19 cellular contexts compared by ENCODE assay signal in the genomic region with DNA sequence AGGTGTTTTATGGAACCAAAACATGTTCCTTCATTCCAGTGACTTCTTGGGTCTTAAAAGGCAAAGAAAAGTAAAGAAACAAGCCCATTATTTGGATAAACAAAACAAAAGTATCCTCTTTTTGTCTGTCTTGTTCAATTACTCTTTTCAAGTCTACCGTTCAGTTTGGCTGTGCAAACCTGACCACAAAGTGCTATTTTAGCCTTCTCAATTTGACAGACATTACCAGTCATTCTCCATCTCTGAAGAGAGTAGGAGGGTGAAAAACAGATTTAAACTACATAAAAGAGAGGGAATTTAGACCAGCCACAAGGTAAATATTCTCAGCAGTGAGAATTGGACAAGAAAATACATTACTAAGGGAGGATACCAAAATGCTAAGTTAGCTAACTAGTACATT.
DNase-seq lines count a peak whose midpoint lies in the region; ATAC-seq, FAIRE-seq and TF ChIP-seq lines count a peak whose summit lies in the region.
"Had no signal": no experiment of that assay in that cellular context is flagged by ENCODE, and none has a peak within 500 bp of the region (broad histone marks: within the 10 kb centered on the region; RNA-seq: fewer than 3 reads in every experiment).

No MANE protein-coding gene starts in this region.

- no peaks in the 10 kb centered on the region for H3K79me2 ChIP-seq in osteoblast (ENCODE audit: insufficient read depth, low read length)

- CTCF ChIA-PET in activated CD4-positive, alpha-beta T cell treated with anti-CD3 and anti-CD28 coated beads for 36 hours (lab: Charles Lee): no interaction called here

- H3K4me1 ChIP-seq in osteoblast (ENCODE audit: insufficient read depth, low read length): no peaks in the 10 kb centered on the region
- H3K4me1 ChIP-seq: A549, upper lobe of left lung had no signal

- peak; percentile 31 for FAIRE-seq in GM19239 (lab: Jason Lieb, UNC)
- FAIRE-seq: A549, H54, keratinocyte had no signal

- no peak overlapping the region for H2AFZ ChIP-seq in osteoblast (ENCODE audit: low read length)

- ATAC-seq in HG02610 (IDR thresholded peaks at IDR 0.05; ENCODE audit: unreplicated experiment) (peak; percentile 43), HG03439 (IDR thresholded peaks at IDR 0.05; ENCODE audit: unreplicated experiment) (peak; percentile 39), GM18520 (IDR thresholded peaks at IDR 0.05; ENCODE audit: unreplicated experiment) (no peak)
- ATAC-seq in activated CD4-positive, alpha-beta T cell treated with anti-CD3 and anti-CD28 coated beads for 36 hours: no peak
- ATAC-seq: A549 had no signal

- no peaks in the 10 kb centered on the region for H3K36me3 ChIP-seq in osteoblast (ENCODE audit: insufficient read depth, low read length)
- H3K36me3 ChIP-seq: upper lobe of left lung had no signal

- H3K36me3 Mint-ChIP-seq in activated CD4-positive, alpha-beta T cell treated with anti-CD3 and anti-CD28 coated beads for 36 hours (ENCODE audit: low read depth): no peaks in the 10 kb centered on the region

- TF ChIP-seq CTCF in GM12864 (IDR thresholded peaks at IDR 0.05; ENCODE audit: low read depth, low read length, missing control alignments): no peak
- TF ChIP-seq CTCF in osteoblast (IDR thresholded peaks at IDR 0.05; ENCODE audit: extremely low read depth, low read depth, low read length): no peak

- H3K9me3 ChIP-seq in osteoblast (ENCODE audit: low read depth, low read length): peaks cover 3% of the 10 kb centered on the region
- H3K9me3 ChIP-seq: A549, upper lobe of left lung had no signal

- H3K27me3 Mint-ChIP-seq in activated CD4-positive, alpha-beta T cell treated with anti-CD3 and anti-CD28 coated beads for 36 hours: no peaks in the 10 kb centered on the region

- intact Hi-C loops in activated CD4-positive, alpha-beta T cell treated with anti-CD3 and anti-CD28 coated beads for 36 hours (cut with DNase I, micrococcal nuclease): no loop called here

- H3K4me3 Mint-ChIP-seq in activated CD4-positive, alpha-beta T cell treated with anti-CD3 and anti-CD28 coated beads for 36 hours: no peak overlapping the region
- H3K4me3 Mint-ChIP-seq: neural crest cell had no signal

- DNase-seq in GM12864 (ENCODE audit: low read depth): peak; percentile 46
- no peak for DNase-seq in GM19239 (ENCODE audit: insufficient read length, low spot score)
- DNase-seq in osteoblast (ENCODE audit: insufficient read length, low spot score, missing footprints): no peak
- DNase-seq in middle frontal gyrus (ENCODE audit: extremely low spot score, low spot score): no peak
- DNase-seq in activated CD4-positive, alpha-beta T cell treated with anti-CD3 and anti-CD28 coated beads for 36 hours: no peak
- DNase-seq: caudate nucleus; effector CD8-positive, alpha-beta T cell; Kasumi-1; NCI-H1417 treated with DMSO at 0.1 percent for 48 hours; NCI-H446; stimulated activated naive CD4-positive, alpha-beta T cell treated with Interleukin-2 at 50 U/mL for 16 hours; upper lobe of left lung had no signal

- no peaks in the 10 kb centered on the region for H3K27me3 ChIP-seq in osteoblast (ENCODE audit: insufficient read depth, low read length)
- H3K27me3 ChIP-seq: upper lobe of left lung had no signal

- H3K4me3 ChIP-seq in GM12864 (ENCODE audit: low read depth, low read length): no peak overlapping the region
- no peak overlapping the region for H3K4me3 ChIP-seq in osteoblast (ENCODE audit: insufficient read depth, low read length)
- H3K4me3 ChIP-seq: A549, upper lobe of left lung had no signal

- no peak overlapping the region for H3K27ac Mint-ChIP-seq in activated CD4-positive, alpha-beta T cell treated with anti-CD3 and anti-CD28 coated beads for 36 hours

- no peaks in the 10 kb centered on the region for H3K4me1 Mint-ChIP-seq in activated CD4-positive, alpha-beta T cell treated with anti-CD3 and anti-CD28 coated beads for 36 hours

- H3K27ac ChIP-seq in osteoblast (ENCODE audit: low read depth, low read length): no peak overlapping the region
- H3K27ac ChIP-seq: A549, upper lobe of left lung had no signal

- H4K20me1 ChIP-seq in osteoblast (ENCODE audit: insufficient read depth, low read length): no peaks in the 10 kb centered on the region

- H3K9me3 Mint-ChIP-seq in activated CD4-positive, alpha-beta T cell treated with anti-CD3 and anti-CD28 coated beads for 36 hours (ENCODE audit: low read depth): no peaks in the 10 kb centered on the region
- H3K9me3 Mint-ChIP-seq: neural crest cell had no signal

- POLR2A ChIA-PET in activated CD4-positive, alpha-beta T cell treated with anti-CD3 and anti-CD28 coated beads for 36 hours (lab: Charles Lee): no interaction called here

- H3K4me2 ChIP-seq in osteoblast (ENCODE audit: insufficient read depth, low read length): no peak overlapping the region
- H3K4me2 ChIP-seq: A549 had no signal

Comparison
In these comparisons a context has a peak if more than half of its experiments do, and no peak if none do; other contexts are left out.
1. ATAC-seq: peak in HG02610 (single experiment) and HG03439 (single experiment); none in GM18520 (single experiment) and activated CD4-positive, alpha-beta T cell treated with anti-CD3 and anti-CD28 coated beads for 36 hours (single experiment).